Comparison of ENCODE assay signal across 23 cellular contexts in genomic region chr1:22661880-22662279, GRCh38. TPM values are rescaled to one million over a fixed set of nuclear protein-coding genes. Genes with fewer than 3 reads are reported as not detected.
"Had no signal": no experiment of that assay in that cellular context is flagged by ENCODE, and none has a peak within 500 bp of the region (broad histone marks: within the 10 kb centered on the region; RNA-seq: fewer than 3 reads in every experiment).

No MANE protein-coding gene starts in this region.

- H3K27ac Mint-ChIP-seq: memory B cell; natural killer cell; stimulated activated memory B cell treated with anti-CD40 and anti-IgM and Interleukin-4, amounts not matched to agents 10 μg/mL and 1 μg/mL and 100 μg/mL, for 72 hours had no signal

- H3K27ac ChIP-seq: dorsolateral prefrontal cortex, epithelial cell of prostate, gastrocnemius medialis, neutrophil, prostate gland, right atrium auricular region, sigmoid colon, thoracic aorta, tibial nerve, upper lobe of left lung had no signal

- H3K4me1 Mint-ChIP-seq: memory B cell; natural killer cell; stimulated activated memory B cell treated with anti-CD40 and anti-IgM and Interleukin-4, amounts not matched to agents 10 μg/mL and 1 μg/mL and 100 μg/mL, for 72 hours had no signal

- ATAC-seq: esophagus mucosa, natural killer cell had no signal

- DNase-seq: cortex of kidney; dorsolateral prefrontal cortex; effector CD4-positive, alpha-beta T cell; foreskin fibroblast; gastrocnemius medialis; natural killer cell; sigmoid colon; stimulated activated CD4-positive, alpha-beta T cell treated with anti-CD3 and anti-CD28 coated beads, Interleukin-4, amount 100 ng/mL, for 4 hours; stimulated activated naive CD8-positive, alpha-beta T cell treated with anti-CD3 and anti-CD28 coated beads, Interleukin-15, Interleukin-2, amounts not matched to agents 100 U/mL and 50 U/mL, for 24 hours had no signal

- H3K9me3 ChIP-seq: gastrocnemius medialis, neutrophil, prostate gland, right atrium auricular region, sigmoid colon, thoracic aorta, tibial nerve, upper lobe of left lung had no signal

- H3K4me3 ChIP-seq: dorsolateral prefrontal cortex, gastrocnemius medialis, lung, prostate gland, right atrium auricular region, sigmoid colon, thoracic aorta, tibial nerve, upper lobe of left lung had no signal

- H3K4me3 Mint-ChIP-seq: memory B cell; natural killer cell; stimulated activated memory B cell treated with anti-CD40 and anti-IgM and Interleukin-4, amounts not matched to agents 10 μg/mL and 1 μg/mL and 100 μg/mL, for 72 hours had no signal

- H3K36me3 ChIP-seq: gastrocnemius medialis, neutrophil, prostate gland, right atrium auricular region, sigmoid colon, thoracic aorta, tibial nerve, upper lobe of left lung had no signal

- FAIRE-seq: keratinocyte had no signal

- H3K27me3 ChIP-seq: neutrophil, right atrium auricular region, upper lobe of left lung had no signal

- H3K4me1 ChIP-seq: gastrocnemius medialis, prostate gland, right atrium auricular region, sigmoid colon, tibial nerve, upper lobe of left lung had no signal

- H3K36me3 Mint-ChIP-seq: memory B cell; natural killer cell; stimulated activated memory B cell treated with anti-CD40 and anti-IgM and Interleukin-4, amounts not matched to agents 10 μg/mL and 1 μg/mL and 100 μg/mL, for 72 hours had no signal

- H3K9me3 Mint-ChIP-seq: natural killer cell had no signal

RNA-seq across cellular contexts. Expression of gene C1QB, which starts 8.8 kb away (rescaled TPM):
- total RNA-seq: glomerular endothelial cell had no signal
- polyA plus RNA-seq: keratinocyte, neural cell had no signal

RNA-seq across cellular contexts. Expression of gene C1QC, which starts 18.4 kb away (rescaled TPM):
- total RNA-seq: glomerular endothelial cell had no signal
- polyA plus RNA-seq: keratinocyte, neural cell had no signal

RNA-seq across cellular contexts. Expression of gene C1QA, which starts 25.5 kb away (rescaled TPM):
- total RNA-seq: glomerular endothelial cell had no signal
- polyA plus RNA-seq: keratinocyte, neural cell had no signal
